In genomic region chr17:78781339-78782304, GRCh38 we compare ENCODE assay signal across 8 cellular contexts. TPM values are rescaled to one million over a fixed set of nuclear protein-coding genes. Genes with fewer than 3 reads are reported as not detected.
DNase-seq lines count a peak whose midpoint lies in the region; ATAC-seq and TF ChIP-seq lines count a peak whose summit lies in the region.

A gene with protein sequence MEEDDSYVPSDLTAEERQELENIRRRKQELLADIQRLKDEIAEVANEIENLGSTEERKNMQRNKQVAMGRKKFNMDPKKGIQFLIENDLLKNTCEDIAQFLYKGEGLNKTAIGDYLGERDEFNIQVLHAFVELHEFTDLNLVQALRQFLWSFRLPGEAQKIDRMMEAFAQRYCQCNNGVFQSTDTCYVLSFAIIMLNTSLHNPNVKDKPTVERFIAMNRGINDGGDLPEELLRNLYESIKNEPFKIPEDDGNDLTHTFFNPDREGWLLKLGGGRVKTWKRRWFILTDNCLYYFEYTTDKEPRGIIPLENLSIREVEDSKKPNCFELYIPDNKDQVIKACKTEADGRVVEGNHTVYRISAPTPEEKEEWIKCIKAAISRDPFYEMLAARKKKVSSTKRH (minus strand): TSS chr17:78782273. CDS start chr17:78782223, 50 bp downstream.

- peak within 1 kb of the TSS; percentile 74 for H3K4me3 ChIP-seq in AG09309 (ENCODE audit: control insufficient read depth, low read depth, low read length)
- H3K4me3 ChIP-seq in endodermal cell (ENCODE audit: low read length): peak within 1 kb of the TSS; percentile 87

- H3K9me3 ChIP-seq in endodermal cell (ENCODE audit: control insufficient read depth, low read length): no peaks in the 10 kb centered on the region

- no peaks in the 10 kb centered on the region for H3K27me3 ChIP-seq in endodermal cell (ENCODE audit: control insufficient read depth, insufficient read depth, low read length, poor library complexity, severe bottlenecking)

- H3K27me3 Mint-ChIP-seq in endodermal cell (ENCODE audit: insufficient read depth): no peaks in the 10 kb centered on the region

- peak within 1 kb of the TSS; percentile 64 for H3K4me3 Mint-ChIP-seq in endodermal cell

- ATAC-seq in GM19023 (IDR thresholded peaks at IDR 0.05; ENCODE audit: unreplicated experiment) (peak; percentile 10), HG03565 (IDR thresholded peaks at IDR 0.05; ENCODE audit: unreplicated experiment) (peak; percentile 7), GM18870 (IDR thresholded peaks at IDR 0.05; ENCODE audit: unreplicated experiment) (no peak)

- H3K36me3 Mint-ChIP-seq in endodermal cell (ENCODE audit: low read depth): no peaks in the 10 kb centered on the region

- H3K4me1 Mint-ChIP-seq in endodermal cell: peaks cover 23% of the 10 kb centered on the region

- H3K36me3 ChIP-seq in endodermal cell (ENCODE audit: control insufficient read depth, insufficient read depth, low read length): no peaks in the 10 kb centered on the region

- no peaks in the 10 kb centered on the region for H3K4me1 ChIP-seq in endodermal cell (ENCODE audit: control insufficient read depth, insufficient read depth, low read length)

- H3K9me3 Mint-ChIP-seq in endodermal cell: no peaks in the 10 kb centered on the region

- TF ChIP-seq CTCF in AG09309 (IDR thresholded peaks at IDR 0.05; ENCODE audit: control insufficient read depth, insufficient read depth, low read depth, low read length, missing control alignments) (no peak), endodermal cell (conservative IDR thresholded peaks at IDR 0.05) (no peak)

- peak within 1 kb of the TSS; percentile 57 for H3K9ac ChIP-seq in endodermal cell (ENCODE audit: extremely low read depth, low read length, poor library complexity, severe bottlenecking)

- WGBS in endodermal cell (ENCODE audit: insufficient coverage in 1 of 2, insufficient read length in 1 of 2), 2 experiments: 0% methylated on average over 33 to 127 of the region's 127 CpGs

- H3K27ac ChIP-seq in endodermal cell (ENCODE audit: low read depth, low read length): peak within 1 kb of the TSS; percentile 44

- no peak for DNase-seq in AG09309 (ENCODE audit: low read depth)
- peak; percentile 63 for DNase-seq in activated CD4-positive, CD25-positive, alpha-beta regulatory T cell treated with anti-CD3 and anti-CD28 coated beads, Interleukin-2, amount 50 U/mL, for 72 hours
- peak; percentile 85 for DNase-seq in endodermal cell
- DNase-seq in midbrain (lab: John Stamatoyannopoulos, UW): peak; percentile 58
- peak; percentile 38 for DNase-seq in superior temporal gyrus (ENCODE audit: extremely low spot score)

- H3K27ac Mint-ChIP-seq in endodermal cell: peak within 1 kb of the TSS; percentile 89

RNA-seq across cellular contexts. Expression of the gene that starts here (rescaled TPM):
- total RNA-seq in endodermal cell: 10 to 100 TPM; 23.1 to 27.4 TPM
- 20.3 TPM for polyA plus RNA-seq in endodermal cell (2013, experiment 1 of 2)
- polyA plus RNA-seq in endodermal cell (2013, experiment 2 of 2): 17.8 TPM
